8 cellular contexts compared by ENCODE assay signal in the genomic region with DNA sequence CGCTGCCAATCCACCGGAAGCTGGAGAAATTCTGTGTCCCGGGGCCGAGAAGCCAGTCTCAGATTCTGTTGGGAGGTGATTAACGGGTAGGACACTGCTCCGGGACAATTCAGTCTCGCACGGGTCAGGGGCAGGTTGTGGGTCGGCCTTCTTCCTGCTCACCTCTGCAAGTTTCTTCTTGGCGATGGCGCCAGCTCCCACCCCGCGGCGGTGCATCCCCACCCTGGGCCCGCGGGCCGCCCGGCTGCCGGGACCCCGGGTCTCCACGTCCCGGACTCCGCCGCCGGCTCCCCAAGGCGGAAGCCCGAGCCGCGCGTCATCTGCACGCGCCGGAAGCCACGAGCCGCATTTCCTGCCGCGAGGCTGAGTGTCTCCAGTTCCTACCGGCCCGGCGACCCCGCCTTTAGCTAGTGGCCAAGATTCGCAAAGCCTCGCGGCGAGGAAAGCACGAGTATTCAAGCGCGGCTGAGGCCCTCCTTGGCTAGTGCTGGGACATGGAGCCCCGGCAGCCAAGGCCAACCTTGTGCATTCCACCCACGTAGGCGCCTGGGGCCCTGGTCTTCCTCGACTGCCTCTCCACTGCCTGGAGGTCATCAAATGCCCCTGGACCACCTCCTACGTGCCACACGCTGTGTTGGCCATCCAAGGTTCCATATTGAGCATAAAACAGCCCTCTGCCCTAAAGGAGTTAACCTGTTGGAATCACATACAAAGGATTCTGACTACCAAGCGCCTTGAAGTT. TPM values are rescaled to one million over a fixed set of nuclear protein-coding genes. Genes with fewer than 3 reads are reported as not detected.
DNase-seq lines count a peak whose midpoint lies in the region; ATAC-seq and TF ChIP-seq lines count a peak whose summit lies in the region.

A gene with protein sequence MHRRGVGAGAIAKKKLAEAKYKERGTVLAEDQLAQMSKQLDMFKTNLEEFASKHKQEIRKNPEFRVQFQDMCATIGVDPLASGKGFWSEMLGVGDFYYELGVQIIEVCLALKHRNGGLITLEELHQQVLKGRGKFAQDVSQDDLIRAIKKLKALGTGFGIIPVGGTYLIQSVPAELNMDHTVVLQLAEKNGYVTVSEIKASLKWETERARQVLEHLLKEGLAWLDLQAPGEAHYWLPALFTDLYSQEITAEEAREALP (minus strand): TSS at position 324 of the 742 bp plus-strand sequence. CDS start 108 bp downstream, at position 216.

- DNase-seq in BJ (ENCODE audit: low read depth) (peak; percentile 39), NCI-H69 (lab: John Stamatoyannopoulos, UW) (peak; percentile 95), dedifferentiated amniotic fluid mesenchymal stem cell (ENCODE audit: extremely low spot score) (peak; percentile 88), left lobe of liver (ENCODE audit: low spot score) (peak; percentile 91)
- DNase-seq in activated CD4-positive, alpha-beta T cell treated with anti-CD3 and anti-CD28 coated beads, Interleukin-2, amount 50 U/mL, for 1 hour = peak; percentile 90
- peak; percentile 92 to 96 for DNase-seq in stimulated activated CD4-positive, alpha-beta T cell treated with anti-CD3 and anti-CD28 coated beads, Interleukin-2, amount 100 ng/mL, for 24 hours

- CTCF ChIA-PET in BJ (lab: Yijun Ruan, JAX) = interaction anchor here (0.6 to 4.5 kb wide), 6 partner anchors 10 to 91 kb away, joined by 3 to 27 read pairs (median 3); no protein-coding TSS in a partner anchor

- POLR2A ChIA-PET in BJ (lab: Charles Lee) = interaction anchor here (0.6 to 0.7 kb wide), 2 partner anchors 103 to 713 kb away, joined by 3 to 5 read pairs; no protein-coding TSS in a partner anchor

- H3K27me3 ChIP-seq in BJ (ENCODE audit: control insufficient read depth, insufficient read depth, low read length) = no peaks in the 10 kb centered on the region

- peak; percentile 84 for ATAC-seq in GM19328 (IDR thresholded peaks at IDR 0.05; ENCODE audit: unreplicated experiment)
- ATAC-seq in HG03520 (IDR thresholded peaks at IDR 0.05; ENCODE audit: unreplicated experiment) = peak; percentile 60
- ATAC-seq in left lobe of liver = peak; percentile 98

- peaks cover 4% of the 10 kb centered on the region for H3K36me3 ChIP-seq in BJ (ENCODE audit: control insufficient read depth, insufficient read depth, low read length)

- H3K4me3 ChIP-seq in BJ (ENCODE audit: low read depth, low read length) = peak within 1 kb of the TSS; percentile 62

- TF ChIP-seq CTCF in BJ (IDR thresholded peaks at IDR 0.05; ENCODE audit: insufficient read depth, low read depth, low read length) = no peak

RNA-seq across cellular contexts. Expression of the gene that starts here (rescaled TPM):
- polyA plus RNA-seq in BJ (2011; rRNA removed) = 104 and 113 TPM in 2 replicates
- 58.2 and 70.7 TPM in 2 replicates for polyA minus RNA-seq in BJ (2011; rRNA and poly(A)+ RNA removed)
- total RNA-seq in left lobe of liver = 53.4 TPM

Comparison
In these comparisons a context has a peak if more than half of its experiments do, and no peak if none do; other contexts are left out.
1. Peak in every context shown above with its lines: DNase-seq, ATAC-seq and H3K4me3 ChIP-seq.
2. DNase-seq: peak in every context shown above with its lines; median percentile 95 in NCI-H69; 94 in stimulated activated CD4-positive, alpha-beta T cell treated with anti-CD3 and anti-CD28 coated beads, Interleukin-2, amount 100 ng/mL, for 24 hours; 91 in left lobe of liver; 90 in activated CD4-positive, alpha-beta T cell treated with anti-CD3 and anti-CD28 coated beads, Interleukin-2, amount 50 U/mL, for 1 hour; 88 in dedifferentiated amniotic fluid mesenchymal stem cell; 39 in BJ.